In genomic region chr17:66506641-66507040, GRCh38 we compare ENCODE assay signal across 17 cellular contexts.
DNase-seq lines count a peak whose midpoint lies in the region; ATAC-seq, FAIRE-seq and TF ChIP-seq lines count a peak whose summit lies in the region.
"Had no signal": no experiment of that assay in that cellular context is flagged by ENCODE, and none has a peak within 500 bp of the region (broad histone marks: within the 10 kb centered on the region; RNA-seq: fewer than 3 reads in every experiment).

No MANE protein-coding gene starts in this region.

- peak overlapping the region; percentile 51 for H3K27ac ChIP-seq in HepG2 (ENCODE audit: extremely low read length, insufficient read depth, low read length)
- peak overlapping the region in 1 of 3 donors; percentile 75 for H3K27ac ChIP-seq in right lobe of liver
- H3K27ac ChIP-seq in PC-9 = 0 out of 2 replicates have a peak overlapping the region, but pooled peaks have one; percentile 61
- peak overlapping the region in 2 of 3 donors; percentile 72 for H3K27ac ChIP-seq in thyroid gland
- H3K27ac ChIP-seq in CD4-positive, alpha-beta T cell (ENCODE audit: low read depth, low read length) = no peak overlapping the region

- no TSS peak for BruUV-seq in HepG2 (replicated peaks; lab: Mats Ljungman, UMichigan)
- no TSS peak for BruUV-seq in PC-9 (replicated peaks; lab: Mats Ljungman, UMichigan)

- no peak overlapping the region for H3K4me3 Mint-ChIP-seq in CD4-positive, alpha-beta T cell
- H3K4me3 Mint-ChIP-seq: CD8-positive, alpha-beta memory T cell; nephron had no signal

- peaks cover 10% of the 10 kb centered on the region for H3K36me3 Mint-ChIP-seq in CD4-positive, alpha-beta T cell (ENCODE audit: low read depth)

- TF ChIP-seq CTCF in HepG2 (CRISPR knock-in tag; IDR thresholded peaks at IDR 0.05) (no peak), right lobe of liver (IDR thresholded peaks at IDR 0.05) (no peak), PC-9 (conservative IDR thresholded peaks at IDR 0.05) (no peak), thyroid gland (IDR thresholded peaks at IDR 0.05) (no peak)
- no peak for TF ChIP-seq CTCF in CD4-positive, alpha-beta T cell (IDR thresholded peaks at IDR 0.05)

- H3K4me1 ChIP-seq in HepG2 (ENCODE audit: insufficient read depth, low read length) (peaks cover 52% of the 10 kb centered on the region), right lobe of liver (peaks cover 0 to 29% (median 8%) of the 10 kb centered on the region in 4 donors), PC-9 (replicated peaks; ENCODE audit: insufficient read depth) (peaks cover 36% of the 10 kb centered on the region), thyroid gland (peaks cover 28 to 38% of the 10 kb centered on the region in 2 donors)

- no peak overlapping the region for H3K9ac ChIP-seq in HepG2 (ENCODE audit: insufficient read depth, low read depth, low read length)

- in situ Hi-C loops in HepG2 (cut with HindIII; ENCODE audit: extremely low pct_ligation_motif_present, low pct_unique_long_range_greater_than_20kb) = no loop called here

- whole genome bisulfite sequencing in HepG2 (ENCODE audit: low lambda C conversion rate) = 97% methylated on average over 6 of the region's 6 CpGs
- 95% methylated on average over 6 of the region's 6 CpGs for WGBS in right lobe of liver (ENCODE audit: insufficient coverage, low coverage, low lambda C conversion rate, missing lambda C conversion rate)
- 92 to 95% methylated on average over 6 of the region's 6 CpGs for WGBS in thyroid gland, 2 donors

- H2AFZ ChIP-seq in HepG2 (ENCODE audit: low read length) (no peak overlapping the region), PC-9 (no peak overlapping the region)

- peaks cover 65% of the 10 kb centered on the region for H3K4me1 Mint-ChIP-seq in CD4-positive, alpha-beta T cell (ENCODE audit: low read depth)

- CTCF ChIA-PET in HepG2 (lab: Yijun Ruan, JAX; ENCODE audit: low intra/inter-chr PET ratio, low total read pairs) (no interaction called here), PC-9 (lab: Charles Lee) (no interaction called here)
- CTCF ChIA-PET in CD4-positive, alpha-beta T cell (lab: Charles Lee) = no interaction called here

- POLR2A ChIA-PET in HepG2 (lab: Yijun Ruan, JAX) = no interaction called here
- POLR2A ChIA-PET in PC-9 (lab: Charles Lee; ENCODE audit: unreplicated experiment) = no interaction called here
- POLR2A ChIA-PET in CD4-positive, alpha-beta T cell (lab: Charles Lee) = no interaction called here

- no peak overlapping the region for H3K27ac Mint-ChIP-seq in CD4-positive, alpha-beta T cell
- H3K27ac Mint-ChIP-seq: CD8-positive, alpha-beta memory T cell; nephron had no signal

- H3K4me2 ChIP-seq in HepG2 (ENCODE audit: low read depth, low read length) = no peak overlapping the region
- H3K4me2 ChIP-seq in PC-9 = no peak overlapping the region

- DNase-seq in HepG2 (ENCODE audit: low spot score) (no peak), right lobe of liver (no peak), PC-9 (no peak), dermis blood vessel endothelial cell (peak; percentile 24), thyroid gland (no peak)
- DNase-seq in CD4-positive, alpha-beta T cell = no peak
- DNase-seq: activated CD4-positive, alpha-beta T cell treated with anti-CD3 and anti-CD28 coated beads, Interleukin-2, amount 50 U/mL, for 4 hours; activated T-cell treated with anti-CD3 and anti-CD28 coated beads, Interleukin-2, amount 50 U/mL, for 1 hour; adrenal gland; CD8-positive, alpha-beta memory T cell; left cardiac atrium; NCI-H1436 treated with DMSO at 0.1 percent for 48 hours; NCI-H69; posterior cingulate gyrus had no signal

- H3F3A ChIP-seq in PC-9 (ENCODE audit: insufficient read depth, low read depth) = peaks cover 27% of the 10 kb centered on the region

- H3K9me3 ChIP-seq in HepG2 (ENCODE audit: low read length) = no peaks in the 10 kb centered on the region
- H3K9me3 ChIP-seq in right lobe of liver = no peaks in the 10 kb centered on the region
- no peaks in the 10 kb centered on the region for H3K9me3 ChIP-seq in PC-9 (ENCODE audit: insufficient read depth, low read depth)
- no peaks in the 10 kb centered on the region for H3K9me3 ChIP-seq in thyroid gland
- H3K9me3 ChIP-seq in CD4-positive, alpha-beta T cell (ENCODE audit: control insufficient read depth, low read length) = no peaks in the 10 kb centered on the region
- H3K9me3 ChIP-seq: adrenal gland had no signal

- H3K9me2 ChIP-seq in PC-9 (ENCODE audit: insufficient read depth) = no peaks in the 10 kb centered on the region

- TF ChIP-seq POLR2A in HepG2 (IDR thresholded peaks at IDR 0.05; ENCODE audit: insufficient read depth in 1 of 2, low read depth in 2 of 2, low read length in 2 of 2) = no peak
- TF ChIP-seq POLR2A in right lobe of liver (IDR thresholded peaks at IDR 0.05) = no peak
- no peak for TF ChIP-seq POLR2A in thyroid gland (IDR thresholded peaks at IDR 0.05)

- no peak overlapping the region for H3K4me3 ChIP-seq in HepG2 (replicated peaks in 1 of 3; ENCODE audit: insufficient read depth in 1 of 3, low read depth in 2 of 3, low read length in 3 of 3)
- no peak overlapping the region for H3K4me3 ChIP-seq in right lobe of liver
- H3K4me3 ChIP-seq in PC-9 = no peak overlapping the region
- H3K4me3 ChIP-seq in thyroid gland (replicated peaks in 1 of 3) = no peak overlapping the region
- H3K4me3 ChIP-seq: adrenal gland, GM12878 had no signal

- H3K27me3 ChIP-seq in HepG2 (ENCODE audit: control insufficient read depth in 1 of 2, insufficient read depth in 2 of 2, low read length in 2 of 2) = no peaks in the 10 kb centered on the region
- H3K27me3 ChIP-seq in right lobe of liver = no peaks in the 10 kb centered on the region
- no peaks in the 10 kb centered on the region for H3K27me3 ChIP-seq in PC-9 (ENCODE audit: insufficient read depth, low read depth)
- no peaks in the 10 kb centered on the region for H3K27me3 ChIP-seq in thyroid gland
- H3K27me3 ChIP-seq in CD4-positive, alpha-beta T cell (ENCODE audit: control insufficient read depth, insufficient read depth, low read length) = no peaks in the 10 kb centered on the region
- H3K27me3 ChIP-seq: adrenal gland had no signal

- TF ChIP-seq EP300 in HepG2 (IDR thresholded peaks at IDR 0.05; ENCODE audit: low read depth in 2 of 2, low read length in 2 of 2) (no peak), HepG2 (CRISPR knock-in tag; IDR thresholded peaks at IDR 0.05; ENCODE audit: borderline replicate concordance) (no peak)

- intact Hi-C loops in HepG2 (cut with micrococcal nuclease; ENCODE audit: unreplicated experiment) = loop anchor here (5.0 kb wide), 1 partner anchor 41 kb away; no protein-coding TSS in a partner anchor
- intact Hi-C loops in right lobe of liver (cut with DNase I) = no loop called here
- intact Hi-C loops in PC-9 (cut with micrococcal nuclease; ENCODE audit: unreplicated experiment) = loop anchor here (2.0 kb wide), 1 partner anchor 38 kb away; no protein-coding TSS in a partner anchor
- intact Hi-C loops in thyroid gland (cut with DNase I) = no loop called here
- intact Hi-C loops in CD4-positive, alpha-beta T cell (cut with DNase I, micrococcal nuclease) = no loop called here

- TF ChIP-seq RAD21 in HepG2 (CRISPR knock-in tag; IDR thresholded peaks at IDR 0.05) = no peak

- H3K36me3 ChIP-seq in HepG2 (replicated peaks in 1 of 2; ENCODE audit: control insufficient read depth in 1 of 2, insufficient read depth in 2 of 2, low read length in 2 of 2) = no peaks in the 10 kb centered on the region
- H3K36me3 ChIP-seq in right lobe of liver = no peaks in the 10 kb centered on the region
- H3K36me3 ChIP-seq in PC-9 (ENCODE audit: low read depth) = no peaks in the 10 kb centered on the region
- H3K36me3 ChIP-seq in thyroid gland = no peaks in the 10 kb centered on the region
- H3K36me3 ChIP-seq: adrenal gland had no signal

- no peak for FAIRE-seq in HepG2 (lab: Jason Lieb, UNC)
- FAIRE-seq: GM12878 had no signal

- H4K20me1 ChIP-seq in HepG2 (ENCODE audit: insufficient read depth, low read length) (no peaks in the 10 kb centered on the region), PC-9 (ENCODE audit: insufficient read depth) (no peaks in the 10 kb centered on the region)

- H3K79me2 ChIP-seq in HepG2 (ENCODE audit: insufficient read depth, low read length) = peaks cover 6% of the 10 kb centered on the region
- H3K79me2 ChIP-seq in PC-9 (ENCODE audit: low read depth) = peaks cover 42% of the 10 kb centered on the region; the same call in 1 of the 2 replicates

- H3K27me3 Mint-ChIP-seq in CD4-positive, alpha-beta T cell = no peaks in the 10 kb centered on the region
- H3K27me3 Mint-ChIP-seq: CD8-positive, alpha-beta memory T cell had no signal

- ATAC-seq in HepG2 (no peak), right lobe of liver (no peak), HG03159 (IDR thresholded peaks at IDR 0.05; ENCODE audit: unreplicated experiment) (no peak)
- no peak for ATAC-seq in CD4-positive, alpha-beta T cell (ENCODE audit: poor library complexity)
- ATAC-seq: GM12878 had no signal

- no peaks in the 10 kb centered on the region for H3K9me3 Mint-ChIP-seq in CD4-positive, alpha-beta T cell
- H3K9me3 Mint-ChIP-seq: CD8-positive, alpha-beta memory T cell; nephron had no signal

TF ChIP-seq in HepG2, 621 proteins besides CTCF, POLR2A, EP300 and RAD21 (continues in another document):
- TF ChIP-seq EHMT2 (IDR thresholded peaks at IDR 0.05; ENCODE audit: borderline replicate concordance, low read depth, low read length) = 0 out of 2 replicates have a peak, but pooled peaks have one; percentile 22
- TF ChIP-seq PATZ1 (CRISPR knock-in tag; IDR thresholded peaks at IDR 0.05) = no peak
- no peak for TF ChIP-seq ASH2L (IDR thresholded peaks at IDR 0.05; ENCODE audit: insufficient read length, low read depth, low read length)

Comparison
In these comparisons a context has a peak if more than half of its experiments do, and no peak if none do; other contexts are left out.
1. intact Hi-C loops: an anchor here in HepG2 (5.0 kb wide) and PC-9 (2.0 kb wide); none called in right lobe of liver, thyroid gland and CD4-positive, alpha-beta T cell.